ENCODE assay signal across 8 cellular contexts in the genomic region with DNA sequence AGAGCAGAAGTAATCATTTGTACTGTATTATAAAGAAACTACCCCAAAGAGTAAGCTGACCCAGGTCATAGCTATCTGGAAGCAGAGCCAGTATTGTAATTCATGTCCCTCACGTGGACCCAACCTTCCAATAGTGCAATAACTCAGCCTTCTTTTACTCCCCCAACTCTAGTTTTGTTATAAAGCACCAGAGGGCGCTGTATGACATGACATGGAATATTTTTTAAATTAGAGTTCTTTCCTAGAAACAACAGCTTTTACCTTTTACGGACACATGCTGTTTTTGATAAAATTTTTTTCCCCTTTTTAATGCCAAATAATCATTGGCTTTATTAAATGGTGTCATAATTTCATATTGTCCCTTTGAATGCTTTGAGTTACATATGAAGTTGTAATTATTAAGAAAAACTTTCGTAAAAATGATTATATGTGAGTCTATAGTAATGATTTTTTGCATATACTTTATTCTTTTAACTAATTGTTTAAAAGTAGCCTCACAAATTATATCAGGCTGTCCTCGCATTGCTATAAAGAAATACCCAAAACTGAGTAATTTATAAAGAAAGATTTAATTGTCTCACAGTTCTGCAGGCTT.
A peak's percentile ranks its signal among the peaks of the same experiment; 100 is the strongest.
DNase-seq lines count a peak whose midpoint lies in the region; ATAC-seq, FAIRE-seq and TF ChIP-seq lines count a peak whose summit lies in the region.

No MANE protein-coding gene starts in this region.

- TF ChIP-seq CTCF in endothelial cell of umbilical vein (IDR thresholded peaks at IDR 0.05; ENCODE audit: extremely low read depth in 1 of 2, insufficient read depth in 1 of 2, low read depth in 1 of 2, low read length in 2 of 2) (peak; percentile 32 to 51), mucosa of descending colon (IDR thresholded peaks at IDR 0.05) (no peak)

- POLR2A ChIA-PET in endothelial cell of umbilical vein (lab: Charles Lee) = no interaction called here

- H3K79me2 ChIP-seq in endothelial cell of umbilical vein (ENCODE audit: control insufficient read depth, insufficient read depth, low read length) = no peaks in the 10 kb centered on the region

- no peaks in the 10 kb centered on the region for H3K27me3 ChIP-seq in endothelial cell of umbilical vein (ENCODE audit: control insufficient read depth in 2 of 2, insufficient read depth in 2 of 2, low read length in 2 of 2)

- TF ChIP-seq EP300 in Ishikawa (IDR thresholded peaks at IDR 0.05; ENCODE audit: borderline replicate concordance) = no peak

- TF ChIP-seq RAD21 in Ishikawa (IDR thresholded peaks at IDR 0.05; ENCODE audit: low read depth) = peak; percentile 74

- H3K36me3 ChIP-seq in endothelial cell of umbilical vein (ENCODE audit: control insufficient read depth in 2 of 2, extremely low read depth in 1 of 2, insufficient read depth in 2 of 2, low read length in 2 of 2) (peaks cover 0 to 16% of the 10 kb centered on the region in 2 experiments), mucosa of descending colon (ENCODE audit: low read depth) (no peaks in the 10 kb centered on the region)

- H3K27ac ChIP-seq in endothelial cell of umbilical vein (ENCODE audit: insufficient read depth, low read depth, low read length) = no peak overlapping the region

- intact Hi-C loops in endothelial cell of umbilical vein (cut with micrococcal nuclease) (loop anchor here (1.0 kb wide), 4 partner anchors 113 to 351 kb away; no protein-coding TSS in a partner anchor), mucosa of descending colon (cut with DNase I, micrococcal nuclease) (loop anchor here in 1 of 2 donors (10.0 kb wide), 1 partner anchor 113 kb away; no protein-coding TSS in a partner anchor)

- H4K20me1 ChIP-seq in endothelial cell of umbilical vein (replicated peaks; ENCODE audit: control insufficient read depth, extremely low read depth, insufficient read depth, low read length) = no peaks in the 10 kb centered on the region

- peaks cover 6% of the 10 kb centered on the region for H3K4me1 ChIP-seq in endothelial cell of umbilical vein (ENCODE audit: control insufficient read depth, extremely low read depth, insufficient read depth, low read length)
- H3K4me1 ChIP-seq in mucosa of descending colon (ENCODE audit: low read depth) = no peaks in the 10 kb centered on the region

- H3K4me3 ChIP-seq in endothelial cell of umbilical vein (replicated peaks in 1 of 3; ENCODE audit: insufficient read depth in 1 of 3, low read depth in 1 of 3, low read length in 3 of 3) (no peak overlapping the region), mucosa of descending colon (no peak overlapping the region)

- no peaks in the 10 kb centered on the region for H3K9me1 ChIP-seq in endothelial cell of umbilical vein (replicated peaks; ENCODE audit: control insufficient read depth, extremely low read depth, insufficient read depth, low read length)

- ATAC-seq in mucosa of descending colon (peak; percentile 63), HG02678 (IDR thresholded peaks at IDR 0.05; ENCODE audit: unreplicated experiment) (no peak)

- no peak overlapping the region for H3K4me2 ChIP-seq in endothelial cell of umbilical vein (ENCODE audit: insufficient read depth, low read length)

- DNase-seq in EH (ENCODE audit: low read depth) (peak; percentile 77), RCC 7860 (ENCODE audit: low spot score) (peak; percentile 48), endothelial cell of umbilical vein (ENCODE audit: low read depth, low spot score) (peak; percentile 79), mucosa of descending colon (peak in 1 of 3 donors; percentile 26), SHP77 treated with DMSO at 0.1 percent for 48 hours (lab: John Stamatoyannopoulos, UW) (no peak), DMS153 treated with DMSO at 0.1 percent for 48 hours (lab: John Stamatoyannopoulos, UW; ENCODE audit: unreplicated experiment) (no peak)

- FAIRE-seq in RCC 7860 (lab: Jason Lieb, UNC) (peak; percentile 63), endothelial cell of umbilical vein (lab: Jason Lieb, UNC) (peak; percentile 21)

- dilution Hi-C loops in endothelial cell of umbilical vein (cut with MboI; ENCODE audit: extremely low pct_ligation_motif_present, low sequenced_read_pairs) = no loop called here

- CTCF ChIA-PET in endothelial cell of umbilical vein (lab: Charles Lee) = interaction anchor here (0.5 to 2.4 kb wide), 54 partner anchors 9 to 357 kb away, joined by 3 to 108 read pairs (median 4); a partner anchor contains a TSS

- no TSS peak for BruUV-seq in endothelial cell of umbilical vein (replicated peaks; lab: Mats Ljungman, UMichigan)

- H3K9ac ChIP-seq in endothelial cell of umbilical vein (replicated peaks; ENCODE audit: extremely low read depth, insufficient read depth, low read length) = no peak overlapping the region

- TF ChIP-seq POLR2A in endothelial cell of umbilical vein (IDR thresholded peaks at IDR 0.05; ENCODE audit: low read depth, low read length) = no peak

- no peak overlapping the region for H2AFZ ChIP-seq in endothelial cell of umbilical vein (ENCODE audit: low read depth, low read length)

- no peaks in the 10 kb centered on the region for H3K9me3 ChIP-seq in endothelial cell of umbilical vein (replicated peaks; ENCODE audit: control insufficient read depth, insufficient read depth, low read length)
- H3K9me3 ChIP-seq in mucosa of descending colon = no peaks in the 10 kb centered on the region

TF ChIP-seq in Ishikawa, 13 proteins besides CTCF, POLR2A, EP300 and RAD21:
- TF ChIP-seq YY1 (IDR thresholded peaks at IDR 0.05; ENCODE audit: low read depth) = no peak
- TF ChIP-seq, protein P1, sequence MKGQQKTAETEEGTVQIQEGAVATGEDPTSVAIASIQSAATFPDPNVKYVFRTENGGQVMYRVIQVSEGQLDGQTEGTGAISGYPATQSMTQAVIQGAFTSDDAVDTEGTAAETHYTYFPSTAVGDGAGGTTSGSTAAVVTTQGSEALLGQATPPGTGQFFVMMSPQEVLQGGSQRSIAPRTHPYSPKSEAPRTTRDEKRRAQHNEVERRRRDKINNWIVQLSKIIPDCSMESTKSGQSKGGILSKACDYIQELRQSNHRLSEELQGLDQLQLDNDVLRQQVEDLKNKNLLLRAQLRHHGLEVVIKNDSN (IDR thresholded peaks at IDR 0.05) = peak; percentile 79

TF ChIP-seq in endothelial cell of umbilical vein, 7 proteins besides CTCF, POLR2A, EP300 and RAD21:
- TF ChIP-seq, protein P2, sequence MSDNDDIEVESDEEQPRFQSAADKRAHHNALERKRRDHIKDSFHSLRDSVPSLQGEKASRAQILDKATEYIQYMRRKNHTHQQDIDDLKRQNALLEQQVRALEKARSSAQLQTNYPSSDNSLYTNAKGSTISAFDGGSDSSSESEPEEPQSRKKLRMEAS (IDR thresholded peaks at IDR 0.05; ENCODE audit: insufficient read depth, insufficient read length) = no peak
- no peak for TF ChIP-seq FOS (IDR thresholded peaks at IDR 0.05; ENCODE audit: borderline replicate concordance, insufficient read depth, low read length)
- TF ChIP-seq POLR2AphosphoS5 (IDR thresholded peaks at IDR 0.05; ENCODE audit: insufficient read depth, low read depth, low read length) = no peak
- TF ChIP-seq GATA2 (IDR thresholded peaks at IDR 0.05; ENCODE audit: insufficient read depth, insufficient read length, low read depth, low read length) = no peak
- no peak for TF ChIP-seq JUN (IDR thresholded peaks at IDR 0.05; ENCODE audit: borderline replicate concordance, insufficient read depth, insufficient read length, low read depth)
- no peak for TF ChIP-seq MYC (IDR thresholded peaks at IDR 0.05; ENCODE audit: low read depth, low read length)
- TF ChIP-seq EZH2 (IDR thresholded peaks at IDR 0.05; ENCODE audit: borderline replicate concordance, low read depth, low read length, severe bottlenecking) = no peak

Comparison
In these comparisons a context has a peak if more than half of its experiments do, and no peak if none do; other contexts are left out.
1. DNase-seq: peak in EH (single experiment), RCC 7860 (single experiment) and endothelial cell of umbilical vein (single experiment); none in SHP77 treated with DMSO at 0.1 percent for 48 hours (single experiment) and DMS153 treated with DMSO at 0.1 percent for 48 hours (single experiment).